ENCODE assay signal across 8 cellular contexts in the genomic region with DNA sequence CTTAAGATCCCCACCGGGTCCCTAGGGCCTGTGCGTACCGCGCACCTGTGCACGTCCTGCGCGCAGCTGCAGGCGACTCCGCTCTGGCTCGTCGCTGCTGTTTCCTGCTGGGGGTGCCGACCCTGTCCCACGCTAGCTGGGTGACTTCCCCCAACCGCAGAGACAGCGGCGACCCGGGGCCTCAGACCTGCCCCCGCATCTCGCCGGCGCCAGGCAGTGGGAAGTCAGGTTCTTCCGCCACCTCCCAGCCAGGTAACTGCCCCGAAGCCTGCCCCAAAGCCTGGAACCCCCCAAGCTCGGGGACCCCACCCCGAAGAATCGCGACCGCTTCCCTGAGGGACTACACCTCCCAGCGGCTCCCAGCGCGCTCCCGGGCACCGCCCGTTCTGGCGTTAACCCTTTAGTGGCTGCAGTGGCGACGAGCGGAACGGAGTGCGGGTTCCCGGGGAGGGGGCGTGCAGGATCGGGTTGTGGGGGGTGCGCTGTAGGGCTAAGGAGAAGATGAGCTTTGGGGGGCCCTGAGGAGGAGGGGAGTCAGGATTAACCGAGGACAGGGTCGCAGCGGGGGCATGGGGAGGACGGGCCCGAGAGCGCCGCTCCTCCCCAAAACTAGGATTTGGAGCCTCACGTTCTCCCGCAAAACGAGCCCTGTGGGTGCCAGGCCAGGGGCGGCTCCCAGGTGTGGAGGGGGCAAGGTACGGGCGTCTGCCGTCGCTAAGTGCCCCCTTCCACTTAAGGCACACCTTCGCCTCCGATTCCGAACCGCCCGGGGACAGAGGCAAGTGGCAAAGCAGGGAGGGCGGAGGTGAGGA. TPM values are rescaled to one million over a fixed set of nuclear protein-coding genes. Genes with fewer than 3 reads are reported as not detected.
DNase-seq lines count a peak whose midpoint lies in the region; ATAC-seq, FAIRE-seq and TF ChIP-seq lines count a peak whose summit lies in the region.

No MANE protein-coding gene starts in this region.

- in situ Hi-C loops in K562 (cut with MboI), result no loop called here

- TF ChIP-seq CTCF in K562 (IDR thresholded peaks at IDR 0.05 in 2 of 3, conservative IDR thresholded peaks at IDR 0.05 in 1 of 3; ENCODE audit: insufficient read depth in 2 of 3, low read depth in 1 of 3, low read length in 3 of 3), result no peak

- H3K9me3 ChIP-seq in K562 (replicated peaks; ENCODE audit: control insufficient read depth, insufficient read depth, low read depth, low read length), result no peaks in the 10 kb centered on the region
- H3K9me3 ChIP-seq in skeletal muscle tissue (ENCODE audit: control insufficient read depth in 3 of 3, low read length in 3 of 3), result no peaks in the 10 kb centered on the region

- 9% methylated on average over 49 of the region's 65 CpGs for WGBS in K562 (ENCODE audit: insufficient coverage, low coverage, missing lambda C conversion rate)

- H3K27ac ChIP-seq in K562 (ENCODE audit: extremely low read depth, low read depth, low read length) (peak overlapping the region; percentile 61; the same call in 2 of the 3 replicates), skeletal muscle tissue (ENCODE audit: low read depth, low read length) (peak overlapping the region; percentile 26)

- peak; percentile 48 for FAIRE-seq in K562 (lab: Jason Lieb, UNC)

- BruUV-seq in K562 (replicated peaks; lab: Mats Ljungman, UMichigan), result TSS peak; percentile 71

- no peak for TF ChIP-seq POLR2A in K562 (conservative IDR thresholded peaks at IDR 0.05)

- intact Hi-C loops in K562 (cut with micrococcal nuclease), result no loop called here

- peak overlapping the region; percentile 95 for H2AFZ ChIP-seq in K562 (ENCODE audit: low read depth, low read length)

- no peaks in the 10 kb centered on the region for H3K79me2 ChIP-seq in K562 (ENCODE audit: control insufficient read depth, insufficient read depth, low read length)

- H3K9me1 ChIP-seq in K562 (ENCODE audit: control insufficient read depth, insufficient read depth, low read length), result no peaks in the 10 kb centered on the region

- H4K20me1 ChIP-seq in K562 (replicated peaks; ENCODE audit: control insufficient read depth, insufficient read depth, low read length), result no peaks in the 10 kb centered on the region

- DNase-seq in ELR (ENCODE audit: low read depth) (peak; percentile 31), T follicular helper cell (ENCODE audit: low read depth) (peak; percentile 43), K562 (ENCODE audit: extremely low read depth in 1 of 4, low spot score in 3 of 4) (peak; percentile 57 to 72 (median 69)), iPS-NIHi11 (ENCODE audit: low spot score) (peak; percentile 81), UCSD-AML1 (lab: John Stamatoyannopoulos, UW; ENCODE audit: unreplicated experiment) (no peak)

- ATAC-seq in HG02938 (IDR thresholded peaks at IDR 0.05; ENCODE audit: unreplicated experiment) (peak; percentile 51), K562 (peak; percentile 83), HG02884 (IDR thresholded peaks at IDR 0.05; ENCODE audit: unreplicated experiment) (no peak)

- CTCF ChIA-PET in K562 (lab: Yijun Ruan, JAX; ENCODE audit: low intra/inter-chr PET ratio), result no interaction called here

- no peak for TF ChIP-seq EP300 in K562 (IDR thresholded peaks at IDR 0.05; ENCODE audit: low read length)

- H3K36me3 ChIP-seq in K562 (ENCODE audit: control insufficient read depth, insufficient read depth, low read length) (no peaks in the 10 kb centered on the region), skeletal muscle tissue (ENCODE audit: control insufficient read depth in 3 of 3, insufficient read depth in 3 of 3, low read length in 3 of 3) (no peaks in the 10 kb centered on the region)

- no peak for TF ChIP-seq RAD21 in K562 (CRISPR knock-in tag; conservative IDR thresholded peaks at IDR 0.05 in 1 of 2, IDR thresholded peaks at IDR 0.05 in 1 of 2)

- POLR2A ChIA-PET in K562 (lab: Yijun Ruan, JAX), result interaction anchor here (0.6 to 1.0 kb wide), 4 partner anchors 39 to 231 kb away, joined by 3 read pairs; a partner anchor contains a TSS

- peak overlapping the region; percentile 55 for H3K4me3 ChIP-seq in K562
- peak overlapping the region; percentile 72 to 92 (median 88) for H3K4me3 ChIP-seq in skeletal muscle tissue (ENCODE audit: low read length in 3 of 3)

- peak overlapping the region; percentile 72 to 89 for H3K9ac ChIP-seq in K562 (ENCODE audit: insufficient read depth in 1 of 2, low read depth in 2 of 2, low read length in 2 of 2)
- H3K9ac ChIP-seq in skeletal muscle tissue (ENCODE audit: low read depth in 1 of 3, low read length in 3 of 3), result peak overlapping the region; percentile 88 to 92 (median 92)

- peak overlapping the region; percentile 80 for H3K4me2 ChIP-seq in K562 (ENCODE audit: insufficient read depth, low read length)

- no peaks in the 10 kb centered on the region for H3K27me3 ChIP-seq in K562 (ENCODE audit: control insufficient read depth in 2 of 2, insufficient read depth in 2 of 2, low read length in 2 of 2)
- no peaks in the 10 kb centered on the region for H3K27me3 ChIP-seq in skeletal muscle tissue (ENCODE audit: control insufficient read depth in 3 of 3, insufficient read depth in 3 of 3, low read length in 3 of 3)

- H3K4me1 ChIP-seq in K562 (replicated peaks in 1 of 2; ENCODE audit: control insufficient read depth in 2 of 2, insufficient read depth in 2 of 2, low read length in 2 of 2) (peaks cover 4 to 31% of the 10 kb centered on the region in 2 experiments; a peak in 3 of 5 replicates), skeletal muscle tissue (ENCODE audit: control insufficient read depth in 3 of 3, insufficient read depth in 3 of 3, low read length in 3 of 3) (peaks cover 8 to 22% (median 10%) of the 10 kb centered on the region in 3 donors)

TF ChIP-seq in K562, 482 proteins besides CTCF, POLR2A, EP300 and RAD21 (continues in another document):
- 0 out of 2 replicates have a peak, but pooled peaks have one; percentile 34 for TF ChIP-seq STAG1 (CRISPR knock-in tag; IDR thresholded peaks at IDR 0.05; ENCODE audit: borderline replicate concordance)

RNA-seq across cellular contexts. Expression of a gene that starts 0.6 kb away (rescaled TPM):
- total RNA-seq in K562 (2011; cell fraction: chromatin; rRNA removed; ENCODE audit: low replicate concordance), result 11.2 and 20.7 TPM in 2 replicates
- 8.3 and 11.8 TPM in 2 replicates for total RNA-seq in K562 (2011; cell fraction: nucleolus; rRNA removed)
- total RNA-seq in K562 (2011; cell fraction: nucleoplasm; rRNA removed), result 11.4 and 13.4 TPM in 2 replicates
- 2.5 and 3.2 TPM in 2 replicates for total RNA-seq in K562 (2014; rRNA removed)
- 0.80 and 1.4 TPM in 2 replicates for total RNA-seq in K562 (2014; rRNA removed; fragmentation: Illumina TruSeq; extraction: Trizol)
- 1.6 and 2.4 TPM in 2 replicates for total RNA-seq in K562 (2015; rRNA removed; fragmentation: Illumina TruSeq; extraction: Trizol)
- total RNA-seq in K562 (2021), result 3.7 and 4.9 TPM in 2 replicates
- 4.3 and 6.1 TPM in 2 replicates for polyA plus RNA-seq in K562 (2011; rRNA removed)
- 3.5 and 5.2 TPM in 2 replicates for polyA plus RNA-seq in K562 (2011; cell fraction: cytosol; rRNA removed)
- 46.3 and 51.2 TPM in 2 replicates for polyA plus RNA-seq in K562 (2011; cell fraction: nucleus; rRNA removed)
- 5.2 and 14.4 TPM in 2 replicates for polyA plus RNA-seq in K562 (2012)
- polyA plus RNA-seq in K562 (2014; fragmentation: Illumina TruSeq; extraction: Trizol), result 1.7 and 3.1 TPM in 2 replicates
- under 1 TPM; 0.14 to 0.28 TPM for polyA plus RNA-seq in K562 (2014; fragmentation: Nextera tagmentation; extraction: Ambion mirVana)
- 4.0 and 7.1 TPM in 2 replicates for polyA plus RNA-seq in K562 (2014; rRNA removed)
- 0.32 and 1.8 TPM in 2 replicates for polyA minus RNA-seq in K562 (2011; rRNA and poly(A)+ RNA removed)
- polyA minus RNA-seq in K562 (2011; cell fraction: cytosol; rRNA and poly(A)+ RNA removed), result 1.5 TPM in 1 of 2 replicates, not detected in the other
- polyA minus RNA-seq in K562 (2011; cell fraction: nucleus; rRNA and poly(A)+ RNA removed), result 7.0 and 9.9 TPM in 2 replicates
- 4.7 TPM for total RNA-seq in skeletal muscle tissue

RNA-seq across cellular contexts. Expression of a gene that starts 11.6 kb away (rescaled TPM):
- 37.7 and 74.6 TPM in 2 replicates for total RNA-seq in K562 (2011; cell fraction: chromatin; rRNA removed; ENCODE audit: low replicate concordance)
- total RNA-seq in K562 (2011; cell fraction: nucleolus; rRNA removed), result 69.5 and 77.8 TPM in 2 replicates
- 44.1 and 45.0 TPM in 2 replicates for total RNA-seq in K562 (2011; cell fraction: nucleoplasm; rRNA removed)
- 137 and 140 TPM in 2 replicates for total RNA-seq in K562 (2014; rRNA removed)
- total RNA-seq in K562 (2014; rRNA removed; fragmentation: Illumina TruSeq; extraction: Trizol), result 35.6 and 50.0 TPM in 2 replicates
- 63.2 and 63.9 TPM in 2 replicates for total RNA-seq in K562 (2015; rRNA removed; fragmentation: Illumina TruSeq; extraction: Trizol)
- total RNA-seq in K562 (2021), result 104 and 112 TPM in 2 replicates
- polyA plus RNA-seq in K562 (2011; rRNA removed), result 77.1 and 77.6 TPM in 2 replicates
- polyA plus RNA-seq in K562 (2011; cell fraction: cytosol; rRNA removed), result 125 and 225 TPM in 2 replicates
- 190 and 266 TPM in 2 replicates for polyA plus RNA-seq in K562 (2011; cell fraction: nucleus; rRNA removed)
- polyA plus RNA-seq in K562 (2012), result 85.8 and 110 TPM in 2 replicates
- 43.9 and 64.1 TPM in 2 replicates for polyA plus RNA-seq in K562 (2014; fragmentation: Illumina TruSeq; extraction: Trizol)
- 10 to 100 TPM; 20.4 to 39.2 TPM for polyA plus RNA-seq in K562 (2014; fragmentation: Nextera tagmentation; extraction: Ambion mirVana)
- 124 and 138 TPM in 2 replicates for polyA plus RNA-seq in K562 (2014; rRNA removed)
- 19.7 and 25.0 TPM in 2 replicates for polyA minus RNA-seq in K562 (2011; rRNA and poly(A)+ RNA removed)
- 25.5 and 34.4 TPM in 2 replicates for polyA minus RNA-seq in K562 (2011; cell fraction: cytosol; rRNA and poly(A)+ RNA removed)
- polyA minus RNA-seq in K562 (2011; cell fraction: nucleus; rRNA and poly(A)+ RNA removed), result 14.5 and 15.6 TPM in 2 replicates
- total RNA-seq in skeletal muscle tissue, result 13.6 TPM

RNA-seq across cellular contexts. Expression of a gene that starts 21.0 kb away (rescaled TPM):
- total RNA-seq in K562 (2011; cell fraction: chromatin; rRNA removed; ENCODE audit: low replicate concordance), result 633 and 1,544 TPM in 2 replicates
- total RNA-seq in K562 (2011; cell fraction: nucleolus; rRNA removed), result 797 and 878 TPM in 2 replicates
- 564 and 599 TPM in 2 replicates for total RNA-seq in K562 (2011; cell fraction: nucleoplasm; rRNA removed)
- total RNA-seq in K562 (2014; rRNA removed), result 57.9 and 67.5 TPM in 2 replicates
- total RNA-seq in K562 (2014; rRNA removed; fragmentation: Illumina TruSeq; extraction: Trizol), result 27.9 and 31.6 TPM in 2 replicates
- total RNA-seq in K562 (2015; rRNA removed; fragmentation: Illumina TruSeq; extraction: Trizol), result 40.2 and 42.5 TPM in 2 replicates
- 113 and 120 TPM in 2 replicates for total RNA-seq in K562 (2021)
- polyA plus RNA-seq in K562 (2011; rRNA removed), result 39.9 and 91.5 TPM in 2 replicates
- 30.2 and 49.4 TPM in 2 replicates for polyA plus RNA-seq in K562 (2011; cell fraction: cytosol; rRNA removed)
- 857 and 879 TPM in 2 replicates for polyA plus RNA-seq in K562 (2011; cell fraction: nucleus; rRNA removed)
- polyA plus RNA-seq in K562 (2012), result 81.4 and 162 TPM in 2 replicates
- polyA plus RNA-seq in K562 (2014; fragmentation: Illumina TruSeq; extraction: Trizol), result 38.4 and 56.1 TPM in 2 replicates
- polyA plus RNA-seq in K562 (2014; fragmentation: Nextera tagmentation; extraction: Ambion mirVana), result 1 to 10 TPM; 2.0 TPM
- 101 and 141 TPM in 2 replicates for polyA plus RNA-seq in K562 (2014; rRNA removed)
- polyA minus RNA-seq in K562 (2011; rRNA and poly(A)+ RNA removed), result 29.4 and 33.9 TPM in 2 replicates
- 23.8 and 30.6 TPM in 2 replicates for polyA minus RNA-seq in K562 (2011; cell fraction: cytosol; rRNA and poly(A)+ RNA removed)
- 176 and 218 TPM in 2 replicates for polyA minus RNA-seq in K562 (2011; cell fraction: nucleus; rRNA and poly(A)+ RNA removed)
- total RNA-seq in skeletal muscle tissue, result 80.4 TPM
